In genomic region chr1:157095551-157095950, GRCh38 we compare ENCODE assay signal across 17 cellular contexts. TPM values are rescaled to one million over a fixed set of nuclear protein-coding genes. Genes with fewer than 3 reads are reported as not detected.
DNase-seq lines count a peak whose midpoint lies in the region; ATAC-seq and TF ChIP-seq lines count a peak whose summit lies in the region.
"Had no signal": no experiment of that assay in that cellular context is flagged by ENCODE, and none has a peak within 500 bp of the region (broad histone marks: within the 10 kb centered on the region; RNA-seq: fewer than 3 reads in every experiment).

No MANE protein-coding gene starts in this region.

- no peaks in the 10 kb centered on the region for H3K4me1 ChIP-seq in foreskin keratinocyte

- no peaks in the 10 kb centered on the region for H3K36me3 ChIP-seq in H7 (replicated peaks; ENCODE audit: control insufficient read depth, insufficient read depth, low read length)
- H3K36me3 ChIP-seq: BE2C had no signal

- H3K27me3 ChIP-seq in H7 (ENCODE audit: control insufficient read depth, insufficient read depth, low read length) (no peaks in the 10 kb centered on the region), foreskin keratinocyte (no peaks in the 10 kb centered on the region)
- H3K27me3 ChIP-seq: BE2C had no signal

- no peak for TF ChIP-seq CTCF in foreskin keratinocyte (conservative IDR thresholded peaks at IDR 0.05)

- no peak overlapping the region for H3K27ac ChIP-seq in foreskin keratinocyte

- intact Hi-C loops in sciatic nerve (cut with DNase I), result no loop called here

- peak; percentile 34 for DNase-seq in D341Med (ENCODE audit: low spot score)
- DNase-seq in H7, result peak; percentile 40
- DNase-seq in sciatic nerve (ENCODE audit: low spot score), result peak; percentile 28
- no peak for DNase-seq in activated T-cell treated with anti-CD3 and anti-CD28 coated beads for 4 hours
- no peak for DNase-seq in foreskin keratinocyte
- DNase-seq: ACHN; BE2C; C1 segment of cervical spinal cord; CD4-positive, CD25-positive, alpha-beta regulatory T cell; CD8-positive, alpha-beta memory T cell; COR-L47; H9 had no signal

- no peak overlapping the region for H3K4me3 ChIP-seq in H7 (ENCODE audit: insufficient read depth, low read depth, low read length)
- H3K4me3 ChIP-seq: GM23338 had no signal

- ATAC-seq in esophagus mucosa, result peak; percentile 19
- ATAC-seq in sciatic nerve, result no peak
- no peak for ATAC-seq in HG03565 (IDR thresholded peaks at IDR 0.05; ENCODE audit: unreplicated experiment)
- ATAC-seq in foreskin keratinocyte, result no peak
- ATAC-seq: GM23338, HepG2 had no signal

RNA-seq across cellular contexts. Expression of gene ETV3L, which starts 4.1 kb away (rescaled TPM):
- total RNA-seq in H7 (2014; rRNA removed; shearing (Covaris generic)), result 0.74 and 1.1 TPM in 2 replicates
- total RNA-seq in esophagus mucosa (not detected), sciatic nerve (not detected), foreskin keratinocyte (not detected in 2 replicates)
- not detected in 2 replicates for polyA plus RNA-seq in foreskin keratinocyte
- total RNA-seq: CD4-positive, CD25-positive, alpha-beta regulatory T cell; CD8-positive, alpha-beta memory T cell; GM23338; HepG2 had no signal
- polyA plus RNA-seq: CD4-positive, CD25-positive, alpha-beta regulatory T cell; CD8-positive, alpha-beta memory T cell; GM23338; HepG2; IgD-negative memory B cell had no signal

RNA-seq across cellular contexts. Expression of gene ETV3, which starts 42.6 kb away (rescaled TPM):
- 20.2 and 22.5 TPM in 2 replicates for total RNA-seq in H7 (2014; rRNA removed; shearing (Covaris generic))
- total RNA-seq in esophagus mucosa, result 40.7 TPM
- 32.5 TPM for total RNA-seq in sciatic nerve
- 26.2 and 27.0 TPM in 2 replicates for total RNA-seq in foreskin keratinocyte
- polyA plus RNA-seq in foreskin keratinocyte, result 5.9 and 7.3 TPM in 2 replicates

RNA-seq across cellular contexts. Expression of gene ARHGEF11, which starts 50.0 kb away (rescaled TPM):
- total RNA-seq in H7 (2014; rRNA removed; shearing (Covaris generic)), result 44.7 and 46.0 TPM in 2 replicates
- total RNA-seq in esophagus mucosa, result 13.2 TPM
- total RNA-seq in sciatic nerve, result 38.4 TPM
- total RNA-seq in foreskin keratinocyte, result 16.5 and 18.4 TPM in 2 replicates
- polyA plus RNA-seq in foreskin keratinocyte, result 5.6 and 6.1 TPM in 2 replicates

Comparison
In these comparisons a context has a peak if more than half of its experiments do, and no peak if none do; other contexts are left out.
1. DNase-seq: peak in D341Med (single experiment), H7 (single experiment) and sciatic nerve (single experiment); none in activated T-cell treated with anti-CD3 and anti-CD28 coated beads for 4 hours (single experiment) and foreskin keratinocyte (0 of 2).